8 cellular contexts compared by ENCODE assay signal in the genomic region with DNA sequence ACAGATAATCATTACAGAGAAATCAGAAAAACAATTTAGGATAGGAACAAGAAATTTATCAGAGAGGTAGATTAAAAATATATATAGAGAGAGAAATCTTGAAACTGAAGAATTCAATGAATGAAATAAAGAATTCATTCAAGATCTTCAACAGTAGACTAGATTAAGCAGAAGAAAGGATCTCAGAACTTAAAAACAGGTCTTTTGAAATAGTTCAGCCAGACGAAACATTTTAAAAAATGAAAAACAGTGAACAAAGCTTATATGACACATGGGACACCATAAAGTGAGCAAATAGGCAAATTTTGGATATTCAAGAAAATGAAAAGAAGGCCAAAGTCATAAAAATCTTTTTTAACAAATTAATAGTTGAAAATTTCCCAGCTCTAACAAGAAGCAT.
"Had no signal": no experiment of that assay in that cellular context is flagged by ENCODE, and none has a peak within 500 bp of the region (broad histone marks: within the 10 kb centered on the region; RNA-seq: fewer than 3 reads in every experiment).

No MANE protein-coding gene starts in this region.

- FAIRE-seq: G401.6, GM12878, GM12891, GM12892, GM18507, GM19239 had no signal

- DNase-seq: GDM1, GF-D8 had no signal

- ATAC-seq: GM12878 had no signal

- H3K4me3 ChIP-seq: GM12878 had no signal
